ENCODE assay signal across 33 cellular contexts in genomic region chr5:63408984-63409383, GRCh38.
DNase-seq lines count a peak whose midpoint lies in the region; ATAC-seq and TF ChIP-seq lines count a peak whose summit lies in the region.
"Had no signal": no experiment of that assay in that cellular context is flagged by ENCODE, and none has a peak within 500 bp of the region (broad histone marks: within the 10 kb centered on the region; RNA-seq: fewer than 3 reads in every experiment).

No MANE protein-coding gene starts in this region.

- WGBS in SK-N-SH (ENCODE audit: low lambda C conversion rate) = 0% methylated on average over 3 of the region's 3 CpGs

- H3K4me1 ChIP-seq in SK-N-SH (ENCODE audit: control insufficient read depth in 1 of 2, insufficient read depth in 2 of 2, low read depth in 1 of 2, low read length in 1 of 2) (no peaks in the 10 kb centered on the region), breast epithelium (no peaks in the 10 kb centered on the region)
- H3K4me1 ChIP-seq: A549, BE2C, BLaER1, Caco-2 had no signal

- no peak overlapping the region for H3K4me3 Mint-ChIP-seq in MCF 10A (ENCODE audit: unreplicated experiment)
- H3K4me3 Mint-ChIP-seq: B cell; CD14-positive monocyte; CD4-positive, alpha-beta memory T cell; CD4-positive, alpha-beta T cell; CD4-positive, CD25-positive, alpha-beta regulatory T cell; CD8-positive, alpha-beta memory T cell; CD8-positive, alpha-beta T cell had no signal

- H3K36me3 ChIP-seq in SK-N-SH (replicated peaks in 1 of 2; ENCODE audit: control insufficient read depth in 1 of 2, insufficient read depth in 2 of 2, low read length in 1 of 2) = no peaks in the 10 kb centered on the region
- H3K36me3 ChIP-seq in breast epithelium = no peaks in the 10 kb centered on the region
- no peaks in the 10 kb centered on the region for H3K36me3 ChIP-seq in neural cell (ENCODE audit: insufficient read depth, low read length)
- H3K36me3 ChIP-seq: BE2C; BLaER1; BLaER1 treated with 17β-estradiol and CSF1 and Interleukin-3, amounts not matched to agents 10 nM and 100 nM had no signal

- no peaks in the 10 kb centered on the region for H3F3A ChIP-seq in SK-N-SH (replicated peaks; ENCODE audit: insufficient read depth)
- no peaks in the 10 kb centered on the region for H3F3A ChIP-seq in neural cell (ENCODE audit: insufficient read depth, low read length, poor library complexity, severe bottlenecking)

- no peaks in the 10 kb centered on the region for H3K9me3 Mint-ChIP-seq in MCF 10A (ENCODE audit: unreplicated experiment)
- H3K9me3 Mint-ChIP-seq: CD14-positive monocyte had no signal

- CTCF ChIA-PET in SK-N-SH (lab: Yijun Ruan, JAX) (no interaction called here), MCF 10A (lab: Yijun Ruan, JAX) (no interaction called here)

- H2AFZ ChIP-seq in SK-N-SH (ENCODE audit: low read depth) (no peak overlapping the region), neural cell (ENCODE audit: low read depth, low read length) (no peak overlapping the region)

- no peaks in the 10 kb centered on the region for H4K20me1 ChIP-seq in SK-N-SH (ENCODE audit: insufficient read depth)
- H4K20me1 ChIP-seq in neural cell (ENCODE audit: insufficient read depth) = no peaks in the 10 kb centered on the region
- H4K20me1 ChIP-seq: BLaER1; BLaER1 treated with 17β-estradiol and CSF1 and Interleukin-3, amounts not matched to agents 10 nM and 100 nM had no signal

- H3K9ac ChIP-seq in SK-N-SH = no peak overlapping the region
- no peak overlapping the region for H3K9ac ChIP-seq in neural cell (ENCODE audit: low read length)
- H3K9ac ChIP-seq: BLaER1; BLaER1 treated with 17β-estradiol and CSF1 and Interleukin-3, amounts not matched to agents 10 nM and 100 nM had no signal

- TF ChIP-seq CTCF in SK-N-SH (IDR thresholded peaks at IDR 0.05) (no peak), MCF 10A (IDR thresholded peaks at IDR 0.05; ENCODE audit: unreplicated experiment) (no peak), breast epithelium (IDR thresholded peaks at IDR 0.05) (no peak), neural cell (IDR thresholded peaks at IDR 0.05; ENCODE audit: poor library complexity, severe bottlenecking) (no peak)

- peak overlapping the region; percentile 4 for H3K27ac Mint-ChIP-seq in MCF 10A (ENCODE audit: low read depth, unreplicated experiment)
- H3K27ac Mint-ChIP-seq: B cell; CD14-positive monocyte; CD4-positive, alpha-beta memory T cell; CD4-positive, alpha-beta T cell; CD4-positive, CD25-positive, alpha-beta regulatory T cell; CD8-positive, alpha-beta memory T cell; CD8-positive, alpha-beta T cell had no signal

- DNase-seq in SK-N-SH = no peak
- DNase-seq in MCF 10A (ENCODE audit: unreplicated experiment) = no peak
- no peak for DNase-seq in breast epithelium (ENCODE audit: low spot score in 2 of 2)
- DNase-seq: 8988T; ACHN; AML-193; BE2C; C1 segment of cervical spinal cord; Caco-2; Calu3; CD4-positive, alpha-beta memory T cell; CD4-positive, alpha-beta T cell; CD4-positive, CD25-positive, alpha-beta regulatory T cell; CD8-positive, alpha-beta memory T cell; CD8-positive, alpha-beta T cell; COR-L47; DMS 273 treated with DMSO at 0.1 percent for 48 hours; DMS153; DMS53; DMS79; DMS79 treated with DMSO at 0.1 percent for 48 hours; DND-41; EL had no signal

- no peak overlapping the region for H3K4me2 ChIP-seq in SK-N-SH
- H3K4me2 ChIP-seq in neural cell (ENCODE audit: low read length) = no peak overlapping the region
- H3K4me2 ChIP-seq: A549; BLaER1; BLaER1 treated with 17β-estradiol and CSF1 and Interleukin-3, amounts not matched to agents 10 nM and 100 nM had no signal

- no peak overlapping the region for H3K27ac ChIP-seq in SK-N-SH (ENCODE audit: low read depth in 2 of 2, low read length in 1 of 2)
- no peak overlapping the region for H3K27ac ChIP-seq in breast epithelium
- no peak overlapping the region for H3K27ac ChIP-seq in neural cell (ENCODE audit: low read length)
- H3K27ac ChIP-seq: 22Rv1; A549; BLaER1; BLaER1 treated with 17β-estradiol and CSF1 and Interleukin-3, amounts not matched to agents 10 nM and 100 nM; C4-2B had no signal

- no TSS peak for BruUV-seq in MCF 10A (replicated peaks; lab: Mats Ljungman, UMichigan)

- H3K79me2 ChIP-seq in SK-N-SH (ENCODE audit: insufficient read depth) = no peaks in the 10 kb centered on the region
- no peaks in the 10 kb centered on the region for H3K79me2 ChIP-seq in neural cell (replicated peaks; ENCODE audit: insufficient read depth, low read length)

- no peak for TF ChIP-seq EP300 in SK-N-SH (IDR thresholded peaks at IDR 0.05; ENCODE audit: borderline replicate concordance in 1 of 2, low read depth in 1 of 2, low read length in 1 of 2)
- peak; percentile 87 for TF ChIP-seq EP300 in neural cell (conservative IDR thresholded peaks at IDR 0.05; ENCODE audit: poor library complexity, severe bottlenecking)

- TF ChIP-seq POLR2A in breast epithelium (IDR thresholded peaks at IDR 0.05) = no peak

- H3K9me3 ChIP-seq in SK-N-SH = no peaks in the 10 kb centered on the region
- H3K9me3 ChIP-seq in breast epithelium = no peaks in the 10 kb centered on the region
- H3K9me3 ChIP-seq in neural cell (ENCODE audit: low read length) = no peaks in the 10 kb centered on the region
- H3K9me3 ChIP-seq: A549; BE2C; BLaER1; BLaER1 treated with 17β-estradiol and CSF1 and Interleukin-3, amounts not matched to agents 10 nM and 100 nM; Caco-2 had no signal

- H3K4me1 Mint-ChIP-seq in MCF 10A (ENCODE audit: insufficient read depth, unreplicated experiment) = peaks cover 18% of the 10 kb centered on the region
- H3K4me1 Mint-ChIP-seq: B cell; CD14-positive monocyte; CD4-positive, alpha-beta memory T cell; CD4-positive, CD25-positive, alpha-beta regulatory T cell; CD8-positive, alpha-beta memory T cell had no signal

- ATAC-seq in SK-N-SH treated with all-trans-retinoic acid at 6 μM for 48 hours (no peak), HG02763 (IDR thresholded peaks at IDR 0.05; ENCODE audit: unreplicated experiment) (no peak)
- ATAC-seq: A549; CD8-positive, alpha-beta T cell had no signal

- peaks cover 4% of the 10 kb centered on the region for H3K27me3 Mint-ChIP-seq in MCF 10A (ENCODE audit: insufficient read depth, unreplicated experiment)
- H3K27me3 Mint-ChIP-seq: B cell; CD4-positive, alpha-beta memory T cell; CD4-positive, alpha-beta T cell; CD4-positive, CD25-positive, alpha-beta regulatory T cell; CD8-positive, alpha-beta memory T cell had no signal

- intact Hi-C loops in MCF 10A (cut with micrococcal nuclease) (loop anchor here (10.0 kb wide), 1 partner anchor 246 kb away; no protein-coding TSS in a partner anchor), breast epithelium (cut with DNase I; ENCODE audit: low total_unique reads) (no loop called here)

- POLR2A ChIA-PET in SK-N-SH (lab: Yijun Ruan, JAX) = no interaction called here
- POLR2A ChIA-PET in MCF 10A (lab: Yijun Ruan, JAX) = no interaction called here

- no peak overlapping the region for H3K4me3 ChIP-seq in SK-N-SH (ENCODE audit: low read depth in 2 of 2, low read length in 1 of 2)
- H3K4me3 ChIP-seq in breast epithelium = no peak overlapping the region
- no peak overlapping the region for H3K4me3 ChIP-seq in neural cell (ENCODE audit: low read length)
- H3K4me3 ChIP-seq: A549; BLaER1; BLaER1 treated with 17β-estradiol and CSF1 and Interleukin-3, amounts not matched to agents 10 nM and 100 nM had no signal

- no peak for TF ChIP-seq RAD21 in SK-N-SH (IDR thresholded peaks at IDR 0.05; ENCODE audit: low read length)
- no peak for TF ChIP-seq RAD21 in neural cell (conservative IDR thresholded peaks at IDR 0.05)

- H3K36me3 Mint-ChIP-seq in MCF 10A (ENCODE audit: insufficient read depth, unreplicated experiment) = no peaks in the 10 kb centered on the region
- H3K36me3 Mint-ChIP-seq: CD14-positive monocyte; CD4-positive, alpha-beta memory T cell; CD4-positive, CD25-positive, alpha-beta regulatory T cell; CD8-positive, alpha-beta memory T cell; CD8-positive, alpha-beta T cell had no signal

- H3K9me2 ChIP-seq in SK-N-SH (no peaks in the 10 kb centered on the region), neural cell (ENCODE audit: insufficient read depth, low read length) (no peaks in the 10 kb centered on the region)

- H3K27me3 ChIP-seq in SK-N-SH (ENCODE audit: insufficient read depth) (no peaks in the 10 kb centered on the region), breast epithelium (no peaks in the 10 kb centered on the region), neural cell (ENCODE audit: insufficient read depth, low read depth, low read length) (no peaks in the 10 kb centered on the region)
- H3K27me3 ChIP-seq: BE2C; BLaER1; BLaER1 treated with 17β-estradiol and CSF1 and Interleukin-3, amounts not matched to agents 10 nM and 100 nM had no signal

TF ChIP-seq in SK-N-SH, 30 proteins besides CTCF, POLR2A, EP300 and RAD21 (continues in another document):
- 0 out of 2 replicates have a peak, but pooled peaks have one; percentile 8 for TF ChIP-seq TCF12 (IDR thresholded peaks at IDR 0.05)

TF ChIP-seq in SK-N-SH treated with all-trans-retinoic acid at 6 μM for 48 hours, 23 proteins besides CTCF, POLR2A, EP300 and RAD21 (continues in another document):
- TF ChIP-seq TOX (CRISPR knock-in tag; IDR thresholded peaks at IDR 0.05; ENCODE audit: borderline replicate concordance) = no peak
- no peak for TF ChIP-seq GLIS3 (CRISPR knock-in tag; IDR thresholded peaks at IDR 0.05)
- TF ChIP-seq ZC3H10 (CRISPR knock-in tag; IDR thresholded peaks at IDR 0.05) = no peak

TF ChIP-seq in neural cell, 6 proteins besides CTCF, POLR2A, EP300 and RAD21 (continues in another document):
- TF ChIP-seq, protein P1, sequence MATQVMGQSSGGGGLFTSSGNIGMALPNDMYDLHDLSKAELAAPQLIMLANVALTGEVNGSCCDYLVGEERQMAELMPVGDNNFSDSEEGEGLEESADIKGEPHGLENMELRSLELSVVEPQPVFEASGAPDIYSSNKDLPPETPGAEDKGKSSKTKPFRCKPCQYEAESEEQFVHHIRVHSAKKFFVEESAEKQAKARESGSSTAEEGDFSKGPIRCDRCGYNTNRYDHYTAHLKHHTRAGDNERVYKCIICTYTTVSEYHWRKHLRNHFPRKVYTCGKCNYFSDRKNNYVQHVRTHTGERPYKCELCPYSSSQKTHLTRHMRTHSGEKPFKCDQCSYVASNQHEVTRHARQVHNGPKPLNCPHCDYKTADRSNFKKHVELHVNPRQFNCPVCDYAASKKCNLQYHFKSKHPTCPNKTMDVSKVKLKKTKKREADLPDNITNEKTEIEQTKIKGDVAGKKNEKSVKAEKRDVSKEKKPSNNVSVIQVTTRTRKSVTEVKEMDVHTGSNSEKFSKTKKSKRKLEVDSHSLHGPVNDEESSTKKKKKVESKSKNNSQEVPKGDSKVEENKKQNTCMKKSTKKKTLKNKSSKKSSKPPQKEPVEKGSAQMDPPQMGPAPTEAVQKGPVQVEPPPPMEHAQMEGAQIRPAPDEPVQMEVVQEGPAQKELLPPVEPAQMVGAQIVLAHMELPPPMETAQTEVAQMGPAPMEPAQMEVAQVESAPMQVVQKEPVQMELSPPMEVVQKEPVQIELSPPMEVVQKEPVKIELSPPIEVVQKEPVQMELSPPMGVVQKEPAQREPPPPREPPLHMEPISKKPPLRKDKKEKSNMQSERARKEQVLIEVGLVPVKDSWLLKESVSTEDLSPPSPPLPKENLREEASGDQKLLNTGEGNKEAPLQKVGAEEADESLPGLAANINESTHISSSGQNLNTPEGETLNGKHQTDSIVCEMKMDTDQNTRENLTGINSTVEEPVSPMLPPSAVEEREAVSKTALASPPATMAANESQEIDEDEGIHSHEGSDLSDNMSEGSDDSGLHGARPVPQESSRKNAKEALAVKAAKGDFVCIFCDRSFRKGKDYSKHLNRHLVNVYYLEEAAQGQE (IDR thresholded peaks at IDR 0.05; ENCODE audit: borderline replicate concordance) = peak; percentile 86
- no peak for TF ChIP-seq TAF1 (IDR thresholded peaks at IDR 0.05; ENCODE audit: low read depth)
